In genomic region chr19:10102787-10103236, GRCh38 we compare ENCODE assay signal across 1 cellular context.
TF ChIP-seq lines count a peak whose summit lies in the region.

No MANE protein-coding gene starts in this region.

TF ChIP-seq in GM12878, 131 proteins besides CTCF, POLR2A, EP300 and RAD21 (continued from another document):
- TF ChIP-seq, protein P1, sequence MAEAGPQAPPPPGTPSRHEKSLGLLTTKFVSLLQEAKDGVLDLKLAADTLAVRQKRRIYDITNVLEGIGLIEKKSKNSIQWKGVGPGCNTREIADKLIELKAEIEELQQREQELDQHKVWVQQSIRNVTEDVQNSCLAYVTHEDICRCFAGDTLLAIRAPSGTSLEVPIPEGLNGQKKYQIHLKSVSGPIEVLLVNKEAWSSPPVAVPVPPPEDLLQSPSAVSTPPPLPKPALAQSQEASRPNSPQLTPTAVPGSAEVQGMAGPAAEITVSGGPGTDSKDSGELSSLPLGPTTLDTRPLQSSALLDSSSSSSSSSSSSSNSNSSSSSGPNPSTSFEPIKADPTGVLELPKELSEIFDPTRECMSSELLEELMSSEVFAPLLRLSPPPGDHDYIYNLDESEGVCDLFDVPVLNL (IDR thresholded peaks at IDR 0.05; ENCODE audit: low read depth, low read length): no peak
- TF ChIP-seq TAF1 (IDR thresholded peaks at IDR 0.05; ENCODE audit: borderline replicate concordance, low read depth, low read length): peak; percentile 46; the same call in 1 of the 2 replicates
- TF ChIP-seq HCFC1 (IDR thresholded peaks at IDR 0.05; ENCODE audit: low read length): no peak
- TF ChIP-seq CBX3 (IDR thresholded peaks at IDR 0.05; ENCODE audit: borderline replicate concordance, low read depth): no peak
- peak; percentile 86; the same call in 1 of the 2 replicates for TF ChIP-seq GATAD2B (conservative IDR thresholded peaks at IDR 0.05; ENCODE audit: low read depth)
